ENCODE assay signal across 14 cellular contexts in the genomic region with DNA sequence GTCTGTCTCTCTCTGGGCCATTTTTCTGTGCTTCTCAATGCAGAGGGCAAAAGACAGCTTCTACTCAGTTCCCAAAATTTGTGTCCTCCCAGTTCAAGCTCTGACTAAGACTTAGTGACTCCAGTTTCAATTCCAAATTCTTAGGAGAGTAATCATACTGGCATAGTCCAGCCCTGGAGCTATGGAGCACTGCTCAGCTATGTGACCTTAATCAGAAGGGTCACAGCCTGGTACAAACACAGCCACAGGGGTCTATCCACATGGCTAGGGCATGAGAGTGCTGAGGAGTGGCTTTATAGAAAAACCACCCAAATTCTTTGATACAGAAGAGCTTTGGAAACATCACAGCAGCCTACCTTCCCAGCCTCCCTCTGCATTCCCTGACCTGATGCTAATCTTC.
DNase-seq lines count a peak whose midpoint lies in the region; ATAC-seq, FAIRE-seq and TF ChIP-seq lines count a peak whose summit lies in the region.
"Had no signal": no experiment of that assay in that cellular context is flagged by ENCODE, and none has a peak within 500 bp of the region (broad histone marks: within the 10 kb centered on the region; RNA-seq: fewer than 3 reads in every experiment).

No MANE protein-coding gene starts in this region.

- H3K4me2 ChIP-seq in GM12878 (ENCODE audit: control insufficient read depth, insufficient read depth), result no peak overlapping the region

- no peaks in the 10 kb centered on the region for H3K27me3 ChIP-seq in GM12878 (replicated peaks in 1 of 2; ENCODE audit: control insufficient read depth in 2 of 2, insufficient read depth in 2 of 2, low read length in 1 of 2)

- H2AFZ ChIP-seq in GM12878 (ENCODE audit: control insufficient read depth, low read depth, low read length), result no peak overlapping the region

- ATAC-seq in GM12878, result no peak
- no peak for ATAC-seq in T-helper 17 cell
- ATAC-seq in HG03175 (IDR thresholded peaks at IDR 0.05; ENCODE audit: unreplicated experiment), result no peak
- ATAC-seq in GM21737 (IDR thresholded peaks at IDR 0.05; ENCODE audit: unreplicated experiment), result no peak
- ATAC-seq: activated T-cell treated with anti-CD3 and anti-CD28 coated beads, Interleukin-2, amount 50 U/mL, for 4 hours; WTC11 had no signal

- peaks cover 4% of the 10 kb centered on the region for H3K36me3 Mint-ChIP-seq in T-helper 17 cell (ENCODE audit: low read depth)

- no peak overlapping the region for H3K9ac ChIP-seq in GM12878 (ENCODE audit: control insufficient read depth, insufficient read depth, low read length)

- H3K79me2 ChIP-seq in GM12878 (ENCODE audit: control insufficient read depth, insufficient read depth, low read length), result no peaks in the 10 kb centered on the region

- intact Hi-C loops in GM12878 (cut with micrococcal nuclease; ENCODE audit: unreplicated experiment), result no loop called here

- peak; percentile 34 for DNase-seq in AG04449 (ENCODE audit: low read depth, low spot score)
- peak; percentile 86 for DNase-seq in HT1080 (ENCODE audit: low read depth)
- no peak for DNase-seq in GM12878 (ENCODE audit: low read depth, low spot score)
- peak; percentile 74 for DNase-seq in iris pigment epithelial cell (ENCODE audit: low read depth)
- no peak for DNase-seq in NCI-H524 treated with DMSO at 0.1 percent for 48 hours (lab: John Stamatoyannopoulos, UW)
- DNase-seq in T-helper 17 cell, result no peak
- DNase-seq: activated T-cell treated with anti-CD3 and anti-CD28 coated beads, Interleukin-2, amount 50 U/mL, for 4 hours; C1 segment of cervical spinal cord; cerebellar nuclear complex; GOT3; RPMI8226 had no signal

- SMC1A ChIA-PET in GM12878 (lab: Charles Lee; ENCODE audit: uncharacterized antibody, unreplicated experiment), result interaction anchor here (0.6 to 8.8 kb wide), 6 partner anchors 10 to 1579 kb away, joined by 3 to 111 read pairs (median 4); no protein-coding TSS in a partner anchor

- TF ChIP-seq CTCF in AG04449 (IDR thresholded peaks at IDR 0.05; ENCODE audit: insufficient read depth, low read length, missing control alignments) (no peak), GM12878 (IDR thresholded peaks at IDR 0.05 in 2 of 3, conservative IDR thresholded peaks at IDR 0.05 in 1 of 3; ENCODE audit: control insufficient read depth in 2 of 3, extremely low read depth in 1 of 3, insufficient read depth in 1 of 3, low read depth in 3 of 3, low read length in 3 of 3) (no peak)

- no peak overlapping the region for H3K27ac Mint-ChIP-seq in T-helper 17 cell
- H3K27ac Mint-ChIP-seq: WTC11 had no signal

- H3K4me3 Mint-ChIP-seq in T-helper 17 cell, result no peak overlapping the region
- H3K4me3 Mint-ChIP-seq: activated T-cell treated with anti-CD3 and anti-CD28 coated beads, Interleukin-2, amount 50 U/mL, for 4 hours; WTC11 had no signal

- BruUV-seq in GM12878 (replicated peaks; lab: Mats Ljungman, UMichigan), result no TSS peak

- FAIRE-seq in GM12878 (lab: Jason Lieb, UNC), result no peak

- peak overlapping the region; percentile 4; the same call in 1 of the 2 replicates for H3K27ac ChIP-seq in GM12878 (ENCODE audit: control insufficient read depth, insufficient read depth)

- no peaks in the 10 kb centered on the region for H3K36me3 ChIP-seq in GM12878 (ENCODE audit: control insufficient read depth in 2 of 2, insufficient read depth in 2 of 2, low read length in 1 of 2)

- no peak for TF ChIP-seq EP300 in GM12878 (IDR thresholded peaks at IDR 0.05; ENCODE audit: borderline replicate concordance in 1 of 2, control insufficient read depth in 1 of 2, low read depth in 2 of 2, low read length in 2 of 2)

- CTCF ChIA-PET in AG04449 (lab: Yijun Ruan, JAX) (interaction anchor here (1.0 to 1.2 kb wide), 2 partner anchors 759 to 761 kb away, joined by 3 to 5 read pairs; no protein-coding TSS in a partner anchor), GM12878 (lab: Yijun Ruan, JAX) (interaction anchor here (0.6 to 2.3 kb wide), 8 partner anchors 9 to 797 kb away, joined by 3 to 11 read pairs (median 4); no protein-coding TSS in a partner anchor)

- H3K4me1 Mint-ChIP-seq in T-helper 17 cell, result no peaks in the 10 kb centered on the region

- in situ Hi-C loops in GM12878 (cut with MboI), result no loop called here

- POLR2A ChIA-PET in AG04449 (lab: Yijun Ruan, JAX), result no interaction called here
- POLR2A ChIA-PET in GM12878 (lab: Charles Lee), result interaction anchor here (3.2 kb wide), 1 partner anchor 11 kb away, joined by 25 read pairs; no protein-coding TSS in a partner anchor

- no peaks in the 10 kb centered on the region for H4K20me1 ChIP-seq in GM12878 (ENCODE audit: control insufficient read depth, insufficient read depth)

- peaks cover 19% of the 10 kb centered on the region for H3K27me3 Mint-ChIP-seq in T-helper 17 cell

- RAD21 ChIA-PET in GM12878 (lab: Charles Lee; ENCODE audit: unreplicated experiment), result interaction anchor here (7.6 kb wide), 1 partner anchor 12 kb away, joined by 82 read pairs; no protein-coding TSS in a partner anchor

- H3K9me3 ChIP-seq in GM12878 (replicated peaks; ENCODE audit: control insufficient read depth, insufficient read depth, low read length), result no peaks in the 10 kb centered on the region
- H3K9me3 ChIP-seq in T-helper 17 cell (ENCODE audit: control insufficient read depth, low read length, poor library complexity, severe bottlenecking), result no peaks in the 10 kb centered on the region

- TF ChIP-seq RAD21 in GM12878 (IDR thresholded peaks at IDR 0.05; ENCODE audit: insufficient read depth, low read depth, low read length), result no peak

- no peak for TF ChIP-seq POLR2A in GM12878 (IDR thresholded peaks at IDR 0.05; ENCODE audit: low read depth, low read length)

- H3K4me1 ChIP-seq in GM12878 (ENCODE audit: control insufficient read depth, insufficient read depth, low read length), result peaks cover 35% of the 10 kb centered on the region

- H3K4me3 ChIP-seq in AG04449 (ENCODE audit: low read depth, low read length) (no peak overlapping the region), GM12878 (no peak overlapping the region)

TF ChIP-seq in GM12878, 131 proteins besides CTCF, POLR2A, EP300 and RAD21:
- TF ChIP-seq ESRRA (IDR thresholded peaks at IDR 0.05; ENCODE audit: low read length), result no peak
- 0 out of 2 replicates have a peak, but pooled peaks have one; percentile 27 for TF ChIP-seq SPI1 (IDR thresholded peaks at IDR 0.05; ENCODE audit: borderline replicate concordance, insufficient read depth, low read depth, low read length)
- TF ChIP-seq RUNX3 (IDR thresholded peaks at IDR 0.05; ENCODE audit: low read length), result no peak
- no peak for TF ChIP-seq CBFB (IDR thresholded peaks at IDR 0.05; ENCODE audit: low read depth)
- TF ChIP-seq RELA (IDR thresholded peaks at IDR 0.05; ENCODE audit: borderline replicate concordance, partially characterized antibody), result no peak

Comparison
In these comparisons a context has a peak if more than half of its experiments do, and no peak if none do; other contexts are left out.
1. DNase-seq: peak in AG04449 (single experiment), HT1080 (single experiment) and iris pigment epithelial cell (single experiment); none in GM12878 (single experiment), NCI-H524 treated with DMSO at 0.1 percent for 48 hours (single experiment) and T-helper 17 cell (0 of 3).